ENCODE assay signal across 1 cellular context in the genomic region with DNA sequence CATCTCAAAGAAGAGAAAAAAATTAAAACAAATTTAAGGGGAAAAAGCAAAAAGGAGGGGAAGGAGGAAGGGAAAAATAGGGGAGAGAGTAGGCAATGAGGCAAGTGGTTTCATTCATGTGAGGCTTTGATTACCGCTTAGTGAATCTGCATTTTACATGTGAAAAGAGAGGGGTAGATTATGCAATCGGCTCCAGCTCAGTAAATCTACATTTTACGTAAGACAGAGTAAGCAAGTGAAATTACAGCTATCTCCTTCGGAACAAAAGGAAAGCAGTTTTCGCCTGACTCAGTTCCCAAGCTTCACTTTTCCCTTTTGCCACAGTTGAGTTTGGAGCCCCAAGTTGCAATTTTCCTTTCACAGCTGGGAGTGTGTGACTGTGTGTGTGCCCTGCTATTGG.
TF ChIP-seq lines count a peak whose summit lies in the region.

No MANE protein-coding gene starts in this region.

TF ChIP-seq in HepG2, 621 proteins besides CTCF, POLR2A, EP300 and RAD21:
- no peak for TF ChIP-seq MBNL3 (CRISPR knock-in tag; conservative IDR thresholded peaks at IDR 0.05)
- peak; percentile 95 for TF ChIP-seq ZNF232 (CRISPR knock-in tag; IDR thresholded peaks at IDR 0.05; ENCODE audit: borderline replicate concordance)
